35 cellular contexts compared by ENCODE assay signal in the genomic region with DNA sequence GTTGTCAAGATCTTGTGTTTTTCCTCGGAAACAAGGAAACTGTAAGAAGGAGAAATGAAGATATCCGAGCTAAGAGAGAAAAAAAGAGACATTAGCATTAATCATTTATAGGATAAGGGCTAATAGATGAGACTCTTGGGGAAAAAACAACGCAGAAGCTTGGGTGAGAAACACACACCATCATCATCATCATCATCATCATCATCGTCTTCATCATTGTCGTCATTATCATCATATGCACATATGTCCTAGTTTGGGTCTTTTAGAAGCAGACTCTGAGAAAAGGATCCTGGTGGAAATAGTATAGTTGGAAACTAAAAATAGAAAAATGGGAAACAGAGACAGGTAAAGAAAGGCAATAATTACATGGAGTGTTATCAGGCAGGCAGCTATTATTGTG.
DNase-seq lines count a peak whose midpoint lies in the region; ATAC-seq, FAIRE-seq and TF ChIP-seq lines count a peak whose summit lies in the region.
"Had no signal": no experiment of that assay in that cellular context is flagged by ENCODE, and none has a peak within 500 bp of the region (broad histone marks: within the 10 kb centered on the region; RNA-seq: fewer than 3 reads in every experiment).

No MANE protein-coding gene starts in this region.

- no peaks in the 10 kb centered on the region for H4K20me1 ChIP-seq in HepG2 (ENCODE audit: insufficient read depth, low read length)
- H4K20me1 ChIP-seq: BLaER1; BLaER1 treated with 17β-estradiol and CSF1 and Interleukin-3, amounts not matched to agents 10 nM and 100 nM had no signal

- FAIRE-seq in HepG2 (lab: Jason Lieb, UNC) (no peak), HTR-8/SVneo (lab: Jason Lieb, UNC) (no peak)
- FAIRE-seq: A204.1, A549, D721Med had no signal

- no peak for ATAC-seq in HepG2
- no peak for ATAC-seq in right lobe of liver
- ATAC-seq: A549; CD8-positive, alpha-beta T cell had no signal

- peak; percentile 0 for DNase-seq in activated CD4-positive, alpha-beta T cell treated with anti-CD3 and anti-CD28 coated beads, Interleukin-2, amount 10 ng/mL, durations not matched to agents 24 days and 14 days
- no peak for DNase-seq in activated CD4-positive, alpha-beta T cell treated with anti-CD3 and anti-CD28 coated beads, Interleukin-2, amount 50 U/mL, for 48 hours
- DNase-seq in HepG2 (ENCODE audit: low spot score): no peak
- no peak for DNase-seq in right lobe of liver
- no peak for DNase-seq in HTR-8/SVneo (ENCODE audit: insufficient read length, low spot score)
- DNase-seq: 8988T; ACHN; AML-193; BE2C; C1 segment of cervical spinal cord; Caco-2; Calu3; CD4-positive, alpha-beta memory T cell; CD4-positive, alpha-beta T cell; CD4-positive, CD25-positive, alpha-beta regulatory T cell; CD8-positive, alpha-beta memory T cell; CD8-positive, alpha-beta T cell; COR-L47; DMS 273 treated with DMSO at 0.1 percent for 48 hours; DMS153; DMS53; DMS79; DMS79 treated with DMSO at 0.1 percent for 48 hours; DND-41; EL had no signal

- no peak for TF ChIP-seq EP300 in HepG2 (IDR thresholded peaks at IDR 0.05; ENCODE audit: low read depth in 2 of 2, low read length in 2 of 2)
- no peak for TF ChIP-seq EP300 in HepG2 (CRISPR knock-in tag; IDR thresholded peaks at IDR 0.05; ENCODE audit: borderline replicate concordance)

- H3K27ac ChIP-seq in HepG2 (ENCODE audit: extremely low read length, insufficient read depth, low read length) (no peak overlapping the region), right lobe of liver (no peak overlapping the region), HEK293 (ENCODE audit: extremely low read depth, low read depth, low read length) (no peak overlapping the region)
- H3K27ac ChIP-seq: 22Rv1; A549; BLaER1; BLaER1 treated with 17β-estradiol and CSF1 and Interleukin-3, amounts not matched to agents 10 nM and 100 nM; C4-2B had no signal

- no peaks in the 10 kb centered on the region for H3K79me2 ChIP-seq in HepG2 (ENCODE audit: insufficient read depth, low read length)

- 20% methylated on average over 5 of the region's 5 CpGs for WGBS in HepG2 (ENCODE audit: low lambda C conversion rate)
- WGBS in right lobe of liver (ENCODE audit: insufficient coverage, low coverage, low lambda C conversion rate, missing lambda C conversion rate): 56% methylated on average over 5 of the region's 5 CpGs

- H3K4me2 ChIP-seq in HepG2 (ENCODE audit: low read depth, low read length): no peak overlapping the region
- H3K4me2 ChIP-seq: A549; BLaER1; BLaER1 treated with 17β-estradiol and CSF1 and Interleukin-3, amounts not matched to agents 10 nM and 100 nM had no signal

- H3K4me3 ChIP-seq in HepG2 (replicated peaks in 1 of 3; ENCODE audit: insufficient read depth in 1 of 3, low read depth in 2 of 3, low read length in 3 of 3) (no peak overlapping the region), right lobe of liver (no peak overlapping the region), HEK293 (ENCODE audit: low read depth, low read length) (no peak overlapping the region)
- H3K4me3 ChIP-seq: A549; BLaER1; BLaER1 treated with 17β-estradiol and CSF1 and Interleukin-3, amounts not matched to agents 10 nM and 100 nM had no signal

- TF ChIP-seq CTCF in HepG2 (CRISPR knock-in tag; IDR thresholded peaks at IDR 0.05) (no peak), right lobe of liver (IDR thresholded peaks at IDR 0.05) (no peak), HEK293 (tag by site-specific recombination; IDR thresholded peaks at IDR 0.05) (no peak)

- intact Hi-C loops in activated CD4-positive, alpha-beta T cell treated with anti-CD3 and anti-CD28 coated beads, Interleukin-2, amount 10 ng/mL, durations not matched to agents 24 days and 14 days (cut with micrococcal nuclease): no loop called here
- intact Hi-C loops in HepG2 (cut with micrococcal nuclease; ENCODE audit: unreplicated experiment): no loop called here
- intact Hi-C loops in right lobe of liver (cut with DNase I): no loop called here

- no peak overlapping the region for H3K4me3 Mint-ChIP-seq in activated CD4-positive, alpha-beta T cell treated with anti-CD3 and anti-CD28 coated beads, Interleukin-2, amount 10 ng/mL, durations not matched to agents 24 days and 14 days
- H3K4me3 Mint-ChIP-seq: B cell; CD14-positive monocyte; CD4-positive, alpha-beta memory T cell; CD4-positive, alpha-beta T cell; CD4-positive, CD25-positive, alpha-beta regulatory T cell; CD8-positive, alpha-beta memory T cell; CD8-positive, alpha-beta T cell had no signal

- no peak overlapping the region for H3K9ac ChIP-seq in HepG2 (ENCODE audit: insufficient read depth, low read depth, low read length)
- H3K9ac ChIP-seq: BLaER1; BLaER1 treated with 17β-estradiol and CSF1 and Interleukin-3, amounts not matched to agents 10 nM and 100 nM had no signal

- H3K9me3 ChIP-seq in HepG2 (ENCODE audit: low read length): no peaks in the 10 kb centered on the region
- no peaks in the 10 kb centered on the region for H3K9me3 ChIP-seq in right lobe of liver
- no peaks in the 10 kb centered on the region for H3K9me3 ChIP-seq in HEK293 (ENCODE audit: control insufficient read depth, insufficient read depth, low read depth, low read length)
- H3K9me3 ChIP-seq: BE2C, BLaER1, Caco-2 had no signal

- H3K4me1 ChIP-seq in HepG2 (ENCODE audit: insufficient read depth, low read length): no peaks in the 10 kb centered on the region
- no peaks in the 10 kb centered on the region for H3K4me1 ChIP-seq in right lobe of liver
- H3K4me1 ChIP-seq in HEK293 (ENCODE audit: control insufficient read depth, insufficient read depth, low read length): no peaks in the 10 kb centered on the region
- H3K4me1 ChIP-seq: A549; BE2C; BLaER1; BLaER1 treated with 17β-estradiol and CSF1 and Interleukin-3, amounts not matched to agents 10 nM and 100 nM; Caco-2 had no signal

- in situ Hi-C loops in HepG2 (cut with HindIII; ENCODE audit: extremely low pct_ligation_motif_present, low pct_unique_long_range_greater_than_20kb): no loop called here

- CTCF ChIA-PET in HepG2 (lab: Yijun Ruan, JAX; ENCODE audit: low intra/inter-chr PET ratio, low total read pairs): no interaction called here
- CTCF ChIA-PET in HEK293 (lab: Yijun Ruan, JAX): interaction anchor here (0.8 kb wide), 1 partner anchor 10 kb away, joined by 4 read pairs; no protein-coding TSS in a partner anchor

- no peak for TF ChIP-seq POLR2A in HepG2 (IDR thresholded peaks at IDR 0.05; ENCODE audit: insufficient read depth in 1 of 2, low read depth in 2 of 2, low read length in 2 of 2)
- TF ChIP-seq POLR2A in right lobe of liver (IDR thresholded peaks at IDR 0.05): no peak

- no peaks in the 10 kb centered on the region for H3K4me1 Mint-ChIP-seq in activated CD4-positive, alpha-beta T cell treated with anti-CD3 and anti-CD28 coated beads, Interleukin-2, amount 10 ng/mL, durations not matched to agents 24 days and 14 days
- H3K4me1 Mint-ChIP-seq: B cell, CD14-positive monocyte had no signal

- H3K36me3 Mint-ChIP-seq in activated CD4-positive, alpha-beta T cell treated with anti-CD3 and anti-CD28 coated beads, Interleukin-2, amount 10 ng/mL, durations not matched to agents 24 days and 14 days (ENCODE audit: low read depth): no peaks in the 10 kb centered on the region
- H3K36me3 Mint-ChIP-seq: CD14-positive monocyte; CD4-positive, alpha-beta memory T cell; CD4-positive, CD25-positive, alpha-beta regulatory T cell; CD8-positive, alpha-beta memory T cell; CD8-positive, alpha-beta T cell had no signal

- no TSS peak for BruUV-seq in HepG2 (replicated peaks; lab: Mats Ljungman, UMichigan)

- H3K27me3 ChIP-seq in HepG2 (ENCODE audit: control insufficient read depth in 1 of 2, insufficient read depth in 2 of 2, low read length in 2 of 2) (peaks cover 2 to 10% of the 10 kb centered on the region in 2 experiments; a peak in 3 of 5 replicates), right lobe of liver (no peaks in the 10 kb centered on the region)
- H3K27me3 ChIP-seq: BLaER1; BLaER1 treated with 17β-estradiol and CSF1 and Interleukin-3, amounts not matched to agents 10 nM and 100 nM had no signal

- no peak overlapping the region for H2AFZ ChIP-seq in HepG2 (ENCODE audit: low read length)

- no peaks in the 10 kb centered on the region for H3K36me3 ChIP-seq in HepG2 (replicated peaks in 1 of 2; ENCODE audit: control insufficient read depth in 1 of 2, insufficient read depth in 2 of 2, low read length in 2 of 2)
- H3K36me3 ChIP-seq in right lobe of liver: no peaks in the 10 kb centered on the region
- no peaks in the 10 kb centered on the region for H3K36me3 ChIP-seq in HEK293 (ENCODE audit: control insufficient read depth in 2 of 2, insufficient read depth in 1 of 2, low read length in 2 of 2)
- H3K36me3 ChIP-seq: BE2C; BLaER1; BLaER1 treated with 17β-estradiol and CSF1 and Interleukin-3, amounts not matched to agents 10 nM and 100 nM had no signal

- H3K9me3 Mint-ChIP-seq in activated CD4-positive, alpha-beta T cell treated with anti-CD3 and anti-CD28 coated beads, Interleukin-2, amount 10 ng/mL, durations not matched to agents 24 days and 14 days: no peaks in the 10 kb centered on the region
- H3K9me3 Mint-ChIP-seq: CD4-positive, alpha-beta T cell; CD8-positive, alpha-beta T cell had no signal

- no peak for TF ChIP-seq RAD21 in HepG2 (CRISPR knock-in tag; IDR thresholded peaks at IDR 0.05)

- peaks cover 20% of the 10 kb centered on the region for H3K27me3 Mint-ChIP-seq in activated CD4-positive, alpha-beta T cell treated with anti-CD3 and anti-CD28 coated beads, Interleukin-2, amount 10 ng/mL, durations not matched to agents 24 days and 14 days

- H3K27ac Mint-ChIP-seq in activated CD4-positive, alpha-beta T cell treated with anti-CD3 and anti-CD28 coated beads, Interleukin-2, amount 10 ng/mL, durations not matched to agents 24 days and 14 days: no peak overlapping the region
- H3K27ac Mint-ChIP-seq: B cell; CD14-positive monocyte; CD4-positive, alpha-beta memory T cell; CD4-positive, alpha-beta T cell; CD4-positive, CD25-positive, alpha-beta regulatory T cell; CD8-positive, alpha-beta memory T cell; CD8-positive, alpha-beta T cell had no signal

- POLR2A ChIA-PET in HepG2 (lab: Yijun Ruan, JAX): no interaction called here
- POLR2A ChIA-PET in HEK293 (lab: Yijun Ruan, JAX): no interaction called here

TF ChIP-seq in HepG2, 621 proteins besides CTCF, POLR2A, EP300 and RAD21:
- TF ChIP-seq CREB1 (IDR thresholded peaks at IDR 0.05) (peak; percentile 82), CREB1 (CRISPR knock-in tag; IDR thresholded peaks at IDR 0.05) (no peak), NRL (CRISPR knock-in tag; IDR thresholded peaks at IDR 0.05; ENCODE audit: borderline replicate concordance) (no peak)

TF ChIP-seq in HEK293, 187 proteins besides CTCF, POLR2A, EP300 and RAD21 (continues in another document):
- no peak for TF ChIP-seq ZEB2 (tag by site-specific recombination; IDR thresholded peaks at IDR 0.05)
- no peak for TF ChIP-seq ZNF391 (tag by site-specific recombination; IDR thresholded peaks at IDR 0.05; ENCODE audit: borderline replicate concordance, low read depth)
